Comparison of ENCODE assay signal across 1 cellular context in the genomic region with DNA sequence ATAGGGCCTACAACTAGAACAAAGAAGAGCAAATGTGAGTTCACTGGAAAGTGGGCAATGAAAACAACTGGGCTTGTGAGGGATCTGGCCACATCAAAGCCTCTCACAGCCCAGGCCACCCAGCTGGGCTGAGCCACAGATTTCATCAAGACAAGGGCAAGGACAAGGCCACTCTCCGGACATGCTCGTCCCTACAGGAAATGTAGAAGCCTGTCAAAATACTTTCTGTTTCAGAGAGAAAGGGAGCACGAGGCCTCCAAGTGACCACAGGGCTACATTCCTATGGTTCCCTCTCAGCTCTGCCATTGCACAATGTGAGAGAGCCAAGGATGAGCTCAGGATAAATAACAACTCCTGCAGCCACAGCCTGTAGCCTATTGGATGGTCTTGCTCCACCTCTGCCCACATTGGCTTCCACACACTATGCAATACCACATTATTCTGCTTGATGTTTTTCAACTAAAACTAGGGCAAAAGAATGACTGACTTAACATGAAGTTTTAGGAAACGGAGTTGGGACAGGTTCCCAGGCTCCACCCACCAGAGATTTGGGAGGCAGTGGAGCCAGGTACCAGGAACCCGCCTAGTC.
TF ChIP-seq lines count a peak whose summit lies in the region.

No MANE protein-coding gene starts in this region.

TF ChIP-seq in liver, 16 proteins besides CTCF, POLR2A, EP300 and RAD21 (continued from another document):
- TF ChIP-seq, protein P1, sequence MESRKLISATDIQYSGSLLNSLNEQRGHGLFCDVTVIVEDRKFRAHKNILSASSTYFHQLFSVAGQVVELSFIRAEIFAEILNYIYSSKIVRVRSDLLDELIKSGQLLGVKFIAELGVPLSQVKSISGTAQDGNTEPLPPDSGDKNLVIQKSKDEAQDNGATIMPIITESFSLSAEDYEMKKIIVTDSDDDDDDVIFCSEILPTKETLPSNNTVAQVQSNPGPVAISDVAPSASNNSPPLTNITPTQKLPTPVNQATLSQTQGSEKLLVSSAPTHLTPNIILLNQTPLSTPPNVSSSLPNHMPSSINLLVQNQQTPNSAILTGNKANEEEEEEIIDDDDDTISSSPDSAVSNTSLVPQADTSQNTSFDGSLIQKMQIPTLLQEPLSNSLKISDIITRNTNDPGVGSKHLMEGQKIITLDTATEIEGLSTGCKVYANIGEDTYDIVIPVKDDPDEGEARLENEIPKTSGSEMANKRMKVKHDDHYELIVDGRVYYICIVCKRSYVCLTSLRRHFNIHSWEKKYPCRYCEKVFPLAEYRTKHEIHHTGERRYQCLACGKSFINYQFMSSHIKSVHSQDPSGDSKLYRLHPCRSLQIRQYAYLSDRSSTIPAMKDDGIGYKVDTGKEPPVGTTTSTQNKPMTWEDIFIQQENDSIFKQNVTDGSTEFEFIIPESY (IDR thresholded peaks at IDR 0.05): peak; percentile 83
- TF ChIP-seq RXRA (IDR thresholded peaks at IDR 0.05) (peak; percentile 88 to 91), HNF4G (IDR thresholded peaks at IDR 0.05) (peak; percentile 50), JUND (IDR thresholded peaks at IDR 0.05) (peak; percentile 94), EGR1 (IDR thresholded peaks at IDR 0.05; ENCODE audit: low read depth in 2 of 2) (peak in 1 of 2 donors; percentile 58), FOXA1 (IDR thresholded peaks at IDR 0.05) (peak; percentile 38)
